Comparison of ENCODE assay signal across 9 cellular contexts in genomic region chr2:230942920-230943896, GRCh38. TPM values are rescaled to one million over a fixed set of nuclear protein-coding genes. Genes with fewer than 3 reads are reported as not detected.
DNase-seq lines count a peak whose midpoint lies in the region; ATAC-seq and TF ChIP-seq lines count a peak whose summit lies in the region.
"Had no signal": no experiment of that assay in that cellular context is flagged by ENCODE, and none has a peak within 500 bp of the region (broad histone marks: within the 10 kb centered on the region; RNA-seq: fewer than 3 reads in every experiment).

No MANE protein-coding gene starts in this region.

- H3K36me3 ChIP-seq in breast epithelium, result no peaks in the 10 kb centered on the region
- no peaks in the 10 kb centered on the region for H3K36me3 ChIP-seq in left lung

- no peaks in the 10 kb centered on the region for H3K27me3 Mint-ChIP-seq in MCF 10A (ENCODE audit: insufficient read depth, unreplicated experiment)
- H3K27me3 Mint-ChIP-seq in endothelial cell (ENCODE audit: unreplicated experiment), result peaks cover 6% of the 10 kb centered on the region

- no peak for TF ChIP-seq CTCF in breast epithelium (IDR thresholded peaks at IDR 0.05)
- TF ChIP-seq CTCF in MCF 10A (IDR thresholded peaks at IDR 0.05; ENCODE audit: unreplicated experiment), result no peak
- TF ChIP-seq CTCF in left lung (IDR thresholded peaks at IDR 0.05), result no peak
- TF ChIP-seq CTCF in endothelial cell (IDR thresholded peaks at IDR 0.05; ENCODE audit: unreplicated experiment), result no peak

- no peaks in the 10 kb centered on the region for H3K36me3 Mint-ChIP-seq in MCF 10A (ENCODE audit: insufficient read depth, unreplicated experiment)
- no peaks in the 10 kb centered on the region for H3K36me3 Mint-ChIP-seq in endothelial cell (ENCODE audit: low read depth, unreplicated experiment)

- H3K4me1 Mint-ChIP-seq in MCF 10A (ENCODE audit: insufficient read depth, unreplicated experiment) (peaks cover 5% of the 10 kb centered on the region), endothelial cell (ENCODE audit: unreplicated experiment) (no peaks in the 10 kb centered on the region)

- no peaks in the 10 kb centered on the region for H3K27me3 ChIP-seq in breast epithelium
- no peaks in the 10 kb centered on the region for H3K27me3 ChIP-seq in left lung

- BruUV-seq in MCF 10A (replicated peaks; lab: Mats Ljungman, UMichigan), result no TSS peak

- TF ChIP-seq POLR2A in breast epithelium (IDR thresholded peaks at IDR 0.05), result no peak

- H3K4me1 ChIP-seq in breast epithelium (no peaks in the 10 kb centered on the region), left lung (no peaks in the 10 kb centered on the region)

- H3K9me3 ChIP-seq in breast epithelium, result no peaks in the 10 kb centered on the region
- no peaks in the 10 kb centered on the region for H3K9me3 ChIP-seq in left lung

- H3K27ac ChIP-seq in breast epithelium (no peak overlapping the region), left lung (no peak overlapping the region)

- POLR2A ChIA-PET in MCF 10A (lab: Yijun Ruan, JAX), result no interaction called here

- peak in 1 of 2 donors; percentile 21 for DNase-seq in breast epithelium (ENCODE audit: low spot score in 2 of 2)
- no peak for DNase-seq in MCF 10A (ENCODE audit: unreplicated experiment)
- peak; percentile 37 for DNase-seq in activated CD4-positive, CD25-positive, alpha-beta regulatory T cell treated with anti-CD3 and anti-CD28 coated beads, Interleukin-2, amount 50 U/mL, for 72 hours
- no peak for DNase-seq in left lung
- DNase-seq in RKO (ENCODE audit: low spot score), result no peak
- DNase-seq in NCI-H1048 (lab: John Stamatoyannopoulos, UW), result no peak
- no peak for DNase-seq in endothelial cell (ENCODE audit: low spot score)

- H3K4me3 Mint-ChIP-seq in MCF 10A (ENCODE audit: unreplicated experiment) (no peak overlapping the region), endothelial cell (ENCODE audit: unreplicated experiment) (no peak overlapping the region)

- intact Hi-C loops in breast epithelium (cut with DNase I; ENCODE audit: low total_unique reads) (no loop called here), MCF 10A (cut with micrococcal nuclease) (no loop called here), left lung (cut with DNase I) (no loop called here)

- H3K4me3 ChIP-seq in breast epithelium (peak overlapping the region in 2 of 3 donors; percentile 9 to 10), left lung (no peak overlapping the region)

- ATAC-seq in HG02943 (IDR thresholded peaks at IDR 0.05; ENCODE audit: low read depth, unreplicated experiment) (peak; percentile 58), left lung (peak; percentile 75)

- H3K9me3 Mint-ChIP-seq in MCF 10A (ENCODE audit: unreplicated experiment), result no peaks in the 10 kb centered on the region
- H3K9me3 Mint-ChIP-seq in endothelial cell (ENCODE audit: unreplicated experiment), result no peaks in the 10 kb centered on the region

- no peak overlapping the region for H3K27ac Mint-ChIP-seq in MCF 10A (ENCODE audit: low read depth, unreplicated experiment)
- H3K27ac Mint-ChIP-seq in endothelial cell (ENCODE audit: unreplicated experiment), result no peak overlapping the region

- CTCF ChIA-PET in MCF 10A (lab: Yijun Ruan, JAX), result no interaction called here

RNA-seq across cellular contexts. Expression of gene GPR55, which starts 18.2 kb away (rescaled TPM):
- total RNA-seq in breast epithelium, result under 1 TPM in 2 of 3 donors, not detected in 1; 0.16 to 0.44 TPM
- total RNA-seq in MCF 10A (2022), result not detected in 2 replicates
- under 1 TPM in 1 of 2 donors, not detected in 1; 0.24 TPM for total RNA-seq in left lung
- 0.28 TPM for total RNA-seq in endothelial cell (ENCODE audit: unreplicated experiment)

RNA-seq across cellular contexts. Expression of gene SPATA3, which starts 52.7 kb away (rescaled TPM):
- not detected for total RNA-seq in breast epithelium
- not detected in 2 replicates for total RNA-seq in MCF 10A (2022)
- total RNA-seq in left lung, result not detected
- total RNA-seq in endothelial cell (ENCODE audit: unreplicated experiment), result not detected
- total RNA-seq: T-helper 2 cell treated with Interferon-gamma antibody and Interleukin-4, amounts not matched to agents 100 ng/mL and 5 ng/mL, for 36 hours had no signal

Comparison
In these comparisons a context has a peak if more than half of its experiments do, and no peak if none do; other contexts are left out.
1. H3K4me3 ChIP-seq: peak in breast epithelium (2 of 3); none in left lung (0 of 2).